Comparison of ENCODE assay signal across 26 cellular contexts in the genomic region with DNA sequence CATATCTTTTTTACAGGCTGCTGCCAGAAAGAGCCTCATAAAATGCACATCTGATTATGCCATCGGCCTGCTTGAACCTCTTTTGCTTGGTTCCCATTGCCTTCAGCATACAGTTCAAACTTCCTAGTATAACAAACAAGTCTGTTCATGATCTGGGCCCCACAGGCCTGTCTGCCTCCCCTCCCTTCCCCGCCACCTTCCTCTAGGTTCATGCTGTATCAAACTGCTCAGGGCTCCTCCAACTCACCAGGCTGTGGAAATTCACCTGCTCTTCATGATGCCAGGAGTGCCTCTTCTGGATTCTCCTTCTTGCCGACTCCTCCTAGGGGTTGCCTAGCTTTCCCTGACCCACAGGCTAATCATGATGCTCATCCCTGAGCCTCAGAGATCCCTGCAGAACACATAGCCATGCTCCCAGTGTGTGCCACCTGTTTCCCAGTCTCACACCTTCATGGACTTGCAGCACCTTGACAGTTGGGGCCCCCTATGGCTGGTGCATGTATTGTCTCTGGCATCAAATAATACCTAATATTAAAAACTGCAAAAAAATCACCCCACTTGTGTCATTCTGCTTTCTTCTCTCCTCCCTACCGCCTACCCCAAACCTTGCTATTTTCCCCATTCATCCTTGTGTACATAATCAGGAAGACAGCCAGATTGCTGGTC. TPM values are rescaled to one million over a fixed set of nuclear protein-coding genes. Genes with fewer than 3 reads are reported as not detected.
"Had no signal": no experiment of that assay in that cellular context is flagged by ENCODE, and none has a peak within 500 bp of the region (broad histone marks: within the 10 kb centered on the region; RNA-seq: fewer than 3 reads in every experiment).

No MANE protein-coding gene starts in this region.

- H3K27me3 ChIP-seq: gastroesophageal sphincter, pancreas, stomach, suprapubic skin, tibial nerve had no signal

- H3K9me3 Mint-ChIP-seq: activated CD8-positive, alpha-beta T cell treated with anti-CD3 and anti-CD28 coated beads for 36 hours; stimulated activated memory B cell treated with anti-CD40 and anti-IgM and Interleukin-4, amounts not matched to agents 10 μg/mL and 1 μg/mL and 100 μg/mL, for 72 hours had no signal

- H3K4me3 ChIP-seq: gastroesophageal sphincter, mucosa of descending colon, pancreas, stomach, suprapubic skin, tibial nerve had no signal

- H3K4me3 Mint-ChIP-seq: activated CD4-positive, alpha-beta T cell treated with anti-CD3 and anti-CD28 coated beads, Interleukin-2, amount 10 ng/mL, durations not matched to agents 7 days and 5 days; activated CD8-positive, alpha-beta memory T cell treated with anti-CD3 and anti-CD28 coated beads, Interleukin-2, amount 10 ng/mL, durations not matched to agents 7 days and 5 days; activated CD8-positive, alpha-beta T cell treated with anti-CD3 and anti-CD28 coated beads for 36 hours; activated naive CD4-positive, alpha-beta T cell treated with anti-CD3 and anti-CD28 coated beads, Interleukin-2, amount 10 ng/mL, durations not matched to agents 7 days and 5 days; nephron progenitor cell; stimulated activated memory B cell treated with anti-CD40 and anti-IgM and Interleukin-4, amounts not matched to agents 10 μg/mL and 1 μg/mL and 100 μg/mL, for 72 hours had no signal

- ATAC-seq: activated CD8-positive, alpha-beta memory T cell treated with anti-CD3 and anti-CD28 coated beads, Interleukin-2, amount 10 ng/mL, durations not matched to agents 7 days and 5 days; activated CD8-positive, alpha-beta T cell treated with anti-CD3 and anti-CD28 coated beads for 36 hours; gastroesophageal sphincter; left colon; mucosa of descending colon; pancreas; sciatic nerve; stimulated activated memory B cell treated with anti-CD40 and anti-IgM and Interleukin-4, amounts not matched to agents 10 μg/mL and 1 μg/mL and 100 μg/mL, for 72 hours had no signal

- H3K4me1 ChIP-seq: gastroesophageal sphincter, pancreas, stomach, tibial nerve had no signal

- H3K27ac Mint-ChIP-seq: activated CD4-positive, alpha-beta T cell treated with anti-CD3 and anti-CD28 coated beads, Interleukin-2, amount 10 ng/mL, durations not matched to agents 7 days and 5 days; activated CD8-positive, alpha-beta memory T cell treated with anti-CD3 and anti-CD28 coated beads, Interleukin-2, amount 10 ng/mL, durations not matched to agents 7 days and 5 days; activated CD8-positive, alpha-beta T cell treated with anti-CD3 and anti-CD28 coated beads for 36 hours; activated naive CD4-positive, alpha-beta T cell treated with anti-CD3 and anti-CD28 coated beads, Interleukin-2, amount 10 ng/mL, durations not matched to agents 7 days and 5 days; nephron progenitor cell; stimulated activated memory B cell treated with anti-CD40 and anti-IgM and Interleukin-4, amounts not matched to agents 10 μg/mL and 1 μg/mL and 100 μg/mL, for 72 hours had no signal

- H3K36me3 Mint-ChIP-seq: activated CD8-positive, alpha-beta memory T cell treated with anti-CD3 and anti-CD28 coated beads, Interleukin-2, amount 10 ng/mL, durations not matched to agents 7 days and 5 days; activated naive CD4-positive, alpha-beta T cell treated with anti-CD3 and anti-CD28 coated beads, Interleukin-2, amount 10 ng/mL, durations not matched to agents 7 days and 5 days; stimulated activated memory B cell treated with anti-CD40 and anti-IgM and Interleukin-4, amounts not matched to agents 10 μg/mL and 1 μg/mL and 100 μg/mL, for 72 hours had no signal

- H3K9me3 ChIP-seq: gastroesophageal sphincter, mucosa of descending colon, pancreas, stomach, suprapubic skin, tibial nerve had no signal

- H3K4me1 Mint-ChIP-seq: stimulated activated memory B cell treated with anti-CD40 and anti-IgM and Interleukin-4, amounts not matched to agents 10 μg/mL and 1 μg/mL and 100 μg/mL, for 72 hours had no signal

- FAIRE-seq: islet of Langerhans, pancreas, small intestine, TTC549, urothelium cell line had no signal

- H3K27ac ChIP-seq: gastroesophageal sphincter, pancreas, stomach, tibial nerve had no signal

- H3K36me3 ChIP-seq: gastroesophageal sphincter, pancreas, stomach, suprapubic skin, tibial nerve, WERI-Rb-1 had no signal

- DNase-seq: activated CD4-positive, alpha-beta T cell treated with anti-CD3 and anti-CD28 coated beads, Interleukin-2, amount 10 ng/mL, durations not matched to agents 7 days and 5 days; activated CD4-positive, CD25-positive, alpha-beta regulatory T cell treated with anti-CD3 and anti-CD28 coated beads, Interleukin-2, amount 50 U/mL, for 72 hours; activated CD8-positive, alpha-beta memory T cell treated with anti-CD3 and anti-CD28 coated beads, Interleukin-2, amount 10 ng/mL, durations not matched to agents 7 days and 5 days; activated CD8-positive, alpha-beta T cell treated with anti-CD3 and anti-CD28 coated beads for 36 hours; activated effector memory CD4-positive, alpha-beta T cell treated with anti-CD3 and anti-CD28 coated beads, Interleukin-2, amount 50 U/mL, for 16 hours; activated naive CD4-positive, alpha-beta T cell treated with anti-CD3 and anti-CD28 coated beads, Interleukin-2, amount 10 ng/mL, durations not matched to agents 7 days and 5 days; activated T-cell treated with anti-CD3 and anti-CD28 coated beads for 4 hours; erythroblast; hypothalamus; left colon; mesenchymal stem cell; mucosa of descending colon; nephron progenitor cell; pancreas; small intestine; stomach; WERI-Rb-1 had no signal

- H3K27me3 Mint-ChIP-seq: activated CD8-positive, alpha-beta T cell treated with anti-CD3 and anti-CD28 coated beads for 36 hours; stimulated activated memory B cell treated with anti-CD40 and anti-IgM and Interleukin-4, amounts not matched to agents 10 μg/mL and 1 μg/mL and 100 μg/mL, for 72 hours had no signal

RNA-seq across cellular contexts. Expression of gene CD2, which starts 33.7 kb away (rescaled TPM):
- total RNA-seq: chondrocyte had no signal
